In genomic region chr2:17620841-17621240, GRCh38 we compare ENCODE assay signal across 11 cellular contexts.
DNase-seq lines count a peak whose midpoint lies in the region; ATAC-seq, FAIRE-seq and TF ChIP-seq lines count a peak whose summit lies in the region.
"Had no signal": no experiment of that assay in that cellular context is flagged by ENCODE, and none has a peak within 500 bp of the region (broad histone marks: within the 10 kb centered on the region; RNA-seq: fewer than 3 reads in every experiment).

No MANE protein-coding gene starts in this region.

- FAIRE-seq in D721Med (lab: Jason Lieb, UNC) = no peak
- FAIRE-seq in GM12892 (lab: Jason Lieb, UNC) = no peak

- no peak overlapping the region for H2AFZ ChIP-seq in HCT116 (ENCODE audit: low read depth, low read length, poor library complexity, severe bottlenecking)

- H3K27me3 ChIP-seq in HCT116 (ENCODE audit: insufficient read depth, low read length) = no peaks in the 10 kb centered on the region
- H3K27me3 ChIP-seq in colonic mucosa = no peaks in the 10 kb centered on the region

- H3K9me2 ChIP-seq in HCT116 (ENCODE audit: insufficient read depth) = no peaks in the 10 kb centered on the region

- RAD21 ChIA-PET in HCT116 (lab: Charles Lee; ENCODE audit: low non-redundant PET in 1 of 2, low total read pairs in 2 of 2, uncharacterized antibody in 2 of 2, unreplicated experiment in 2 of 2) = no interaction called here

- no peaks in the 10 kb centered on the region for H4K20me1 ChIP-seq in HCT116 (ENCODE audit: insufficient read depth)

- TF ChIP-seq POLR2A in HCT116 (IDR thresholded peaks at IDR 0.05; ENCODE audit: borderline replicate concordance, extremely low read depth, insufficient read depth, insufficient read length) (no peak), GM12892 (IDR thresholded peaks at IDR 0.05; ENCODE audit: low read depth, low read length) (no peak)

- H3K4me1 ChIP-seq in HCT116 (ENCODE audit: control insufficient read depth in 1 of 2, insufficient read depth in 2 of 2, low read length in 2 of 2) = peaks cover 0 to 45% of the 10 kb centered on the region in 2 experiments; a peak in 2 of 4 replicates
- H3K4me1 ChIP-seq in colonic mucosa = no peaks in the 10 kb centered on the region

- peak; percentile 56 for DNase-seq in A172 (ENCODE audit: low spot score)
- DNase-seq in HCT116 (ENCODE audit: low read depth, low spot score) = no peak
- DNase-seq in amniotic epithelial cell (ENCODE audit: low read depth) = peak; percentile 19
- peak; percentile 73 for DNase-seq in fibroblast of peridontal ligament (ENCODE audit: extremely low read depth)
- no peak for DNase-seq in D721Med (ENCODE audit: insufficient read length, low spot score)
- DNase-seq in T-helper 2 cell = no peak
- no peak for DNase-seq in GM12892 (ENCODE audit: insufficient read length)
- DNase-seq in colonic mucosa = no peak
- DNase-seq: activated CD4-positive, CD25-positive, alpha-beta regulatory T cell treated with anti-CD3 and anti-CD28 coated beads, Interleukin-2, amount 50 U/mL, for 72 hours; NCI-H2081 treated with DMSO at 0.1 percent for 48 hours; NCI-H748 treated with DMSO at 0.1 percent for 48 hours had no signal

- H3K9me3 ChIP-seq in HCT116 (ENCODE audit: control insufficient read depth in 1 of 2, insufficient read depth in 1 of 2, low read depth in 1 of 2, low read length in 2 of 2) (no peaks in the 10 kb centered on the region), colonic mucosa (no peaks in the 10 kb centered on the region)

- no peak for TF ChIP-seq CTCF in HCT116 (IDR thresholded peaks at IDR 0.05 in 2 of 3, conservative IDR thresholded peaks at IDR 0.05 in 1 of 3; ENCODE audit: borderline replicate concordance in 1 of 3, insufficient read depth in 1 of 3, low read depth in 2 of 3, low read length in 2 of 3)
- TF ChIP-seq CTCF in D721Med (IDR thresholded peaks at IDR 0.05; ENCODE audit: insufficient read depth, missing control alignments) = no peak
- TF ChIP-seq CTCF in colonic mucosa (IDR thresholded peaks at IDR 0.05) = no peak

- ATAC-seq in HCT116 = no peak

- H3K4me2 ChIP-seq in HCT116 (ENCODE audit: low read length) = peak overlapping the region; percentile 39

- CTCF ChIA-PET in HCT116 (lab: Charles Lee) = no interaction called here

- H3K27ac ChIP-seq in HCT116 (ENCODE audit: low read depth, low read length) (no peak overlapping the region), colonic mucosa (no peak overlapping the region)

- no peak overlapping the region for H3K9ac ChIP-seq in HCT116 (ENCODE audit: low read length)
- no peak overlapping the region for H3K9ac ChIP-seq in colonic mucosa (ENCODE audit: low read depth in 2 of 2, low read length in 2 of 2)

- H3K4me3 ChIP-seq in HCT116 (replicated peaks in 1 of 2; ENCODE audit: low read depth in 1 of 2, low read length in 2 of 2) (no peak overlapping the region), colonic mucosa (no peak overlapping the region)

- TF ChIP-seq RAD21 in HCT116 (IDR thresholded peaks at IDR 0.05; ENCODE audit: low read depth) = no peak

- intact Hi-C loops in HCT116 (cut with micrococcal nuclease) = no loop called here
- intact Hi-C loops in colonic mucosa (cut with DNase I) = no loop called here

- POLR2A ChIA-PET in HCT116 (lab: Charles Lee) = interaction anchor here (1.5 kb wide), 1 partner anchor 81 kb away, joined by 4 read pairs; the partner anchor contains the start of gene VSNL1

- BruUV-seq in HCT116 (replicated peaks; lab: Mats Ljungman, UMichigan) = no TSS peak

- no peaks in the 10 kb centered on the region for H3K79me2 ChIP-seq in HCT116 (ENCODE audit: insufficient read depth, low read length)

- H3K36me3 ChIP-seq in HCT116 (ENCODE audit: control insufficient read depth in 1 of 2, insufficient read depth in 2 of 2, low read length in 2 of 2) (no peaks in the 10 kb centered on the region), colonic mucosa (no peaks in the 10 kb centered on the region)

TF ChIP-seq in HCT116, 20 proteins besides CTCF, POLR2A, EP300 and RAD21:
- TF ChIP-seq TCF7L2 (IDR thresholded peaks at IDR 0.05; ENCODE audit: borderline replicate concordance, extremely low read depth, insufficient read depth, insufficient read length) (no peak), ATF3 (IDR thresholded peaks at IDR 0.05) (no peak), CBX3 (IDR thresholded peaks at IDR 0.05; ENCODE audit: low read depth) (0 out of 2 replicates have a peak, but pooled peaks have one; percentile 3), CEBPB (IDR thresholded peaks at IDR 0.05; ENCODE audit: low read depth) (no peak)

Comparison
In these comparisons a context has a peak if more than half of its experiments do, and no peak if none do; other contexts are left out.
1. DNase-seq: peak in A172 (single experiment), amniotic epithelial cell (single experiment) and fibroblast of peridontal ligament (single experiment); none in HCT116 (single experiment), D721Med (single experiment), T-helper 2 cell (0 of 5), GM12892 (single experiment) and colonic mucosa (single experiment).